Comparison of ENCODE assay signal across 14 cellular contexts in genomic region chr5:107652839-107653607, GRCh38. TPM values are rescaled to one million over a fixed set of nuclear protein-coding genes. Genes with fewer than 3 reads are reported as not detected.
DNase-seq lines count a peak whose midpoint lies in the region; ATAC-seq and TF ChIP-seq lines count a peak whose summit lies in the region.
"Had no signal": no experiment of that assay in that cellular context is flagged by ENCODE, and none has a peak within 500 bp of the region (broad histone marks: within the 10 kb centered on the region; RNA-seq: fewer than 3 reads in every experiment).

No MANE protein-coding gene starts in this region.

- ATAC-seq in gastroesophageal sphincter: no peak
- no peak for ATAC-seq in body of pancreas

- intact Hi-C loops in activated CD4-positive, alpha-beta T cell treated with anti-CD3 and anti-CD28 coated beads, Interleukin-2, amount 10 ng/mL, durations not matched to agents 24 days and 14 days (cut with micrococcal nuclease): no loop called here
- intact Hi-C loops in body of pancreas (cut with DNase I): no loop called here

- peak; percentile 12 for DNase-seq in NCI-H1092 treated with DMSO at 0.1 percent for 48 hours (lab: John Stamatoyannopoulos, UW)
- DNase-seq in NCI-H1092 (lab: John Stamatoyannopoulos, UW): no peak
- peak; percentile 48 for DNase-seq in NCI-H2029 (lab: John Stamatoyannopoulos, UW)
- DNase-seq in astrocyte of the hippocampus (ENCODE audit: low read depth, low spot score): peak; percentile 36
- DNase-seq in activated CD4-positive, alpha-beta T cell treated with anti-CD3 and anti-CD28 coated beads, Interleukin-2, amount 10 ng/mL, durations not matched to agents 24 days and 14 days: no peak
- no peak for DNase-seq in body of pancreas
- DNase-seq: cerebellar nuclear complex, Karpas-422 had no signal

- H3K36me3 ChIP-seq in neuron (ENCODE audit: insufficient read depth, low read length) (peaks cover 3% of the 10 kb centered on the region), gastroesophageal sphincter (no peaks in the 10 kb centered on the region), body of pancreas (replicated peaks in 1 of 2; ENCODE audit: insufficient read depth in 1 of 2, low read depth in 2 of 2) (no peaks in the 10 kb centered on the region)
- H3K36me3 ChIP-seq: SJSA1 had no signal

- no peaks in the 10 kb centered on the region for H3K4me1 Mint-ChIP-seq in activated CD4-positive, alpha-beta T cell treated with anti-CD3 and anti-CD28 coated beads, Interleukin-2, amount 10 ng/mL, durations not matched to agents 24 days and 14 days

- peaks cover 17% of the 10 kb centered on the region for H3K27me3 Mint-ChIP-seq in activated CD4-positive, alpha-beta T cell treated with anti-CD3 and anti-CD28 coated beads, Interleukin-2, amount 10 ng/mL, durations not matched to agents 24 days and 14 days

- H3K27ac ChIP-seq in gastroesophageal sphincter (no peak overlapping the region), body of pancreas (no peak overlapping the region)
- H3K27ac ChIP-seq: parathyroid adenoma, SJSA1 had no signal

- H3K27me3 ChIP-seq in neuron (ENCODE audit: insufficient read depth, low read length) (no peaks in the 10 kb centered on the region), gastroesophageal sphincter (no peaks in the 10 kb centered on the region), body of pancreas (no peaks in the 10 kb centered on the region)

- no peak overlapping the region for H3K4me3 Mint-ChIP-seq in activated CD4-positive, alpha-beta T cell treated with anti-CD3 and anti-CD28 coated beads, Interleukin-2, amount 10 ng/mL, durations not matched to agents 24 days and 14 days
- H3K4me3 Mint-ChIP-seq: activated naive CD8-positive, alpha-beta T cell; mesothelial cell of epicardium had no signal

- no peaks in the 10 kb centered on the region for H3K9me3 Mint-ChIP-seq in activated CD4-positive, alpha-beta T cell treated with anti-CD3 and anti-CD28 coated beads, Interleukin-2, amount 10 ng/mL, durations not matched to agents 24 days and 14 days
- H3K9me3 Mint-ChIP-seq: mesothelial cell of epicardium had no signal

- TF ChIP-seq CTCF in gastroesophageal sphincter (IDR thresholded peaks at IDR 0.05) (no peak), body of pancreas (IDR thresholded peaks at IDR 0.05) (no peak)

- no peak for TF ChIP-seq POLR2A in gastroesophageal sphincter (IDR thresholded peaks at IDR 0.05)
- TF ChIP-seq POLR2A in body of pancreas (IDR thresholded peaks at IDR 0.05): no peak

- WGBS in gastroesophageal sphincter (ENCODE audit: low coverage in 1 of 2), 2 donors: 52 to 73% methylated on average over 2 to 3 of the region's 4 CpGs
- WGBS in body of pancreas, 2 donors: 53 to 56% methylated on average over 4 of the region's 4 CpGs

- H3K27ac Mint-ChIP-seq in activated CD4-positive, alpha-beta T cell treated with anti-CD3 and anti-CD28 coated beads, Interleukin-2, amount 10 ng/mL, durations not matched to agents 24 days and 14 days: no peak overlapping the region
- H3K27ac Mint-ChIP-seq: activated naive CD8-positive, alpha-beta T cell; mesothelial cell of epicardium had no signal

- no peak overlapping the region for H2AFZ ChIP-seq in neuron (ENCODE audit: low read depth, low read length)
- H2AFZ ChIP-seq: parathyroid adenoma had no signal

- H3K4me1 ChIP-seq in neuron (ENCODE audit: insufficient read depth, low read length) (peaks cover 34% of the 10 kb centered on the region), gastroesophageal sphincter (no peaks in the 10 kb centered on the region), body of pancreas (no peaks in the 10 kb centered on the region)
- H3K4me1 ChIP-seq: parathyroid adenoma, SJSA1 had no signal

- peak overlapping the region; percentile 1 for H3K4me3 ChIP-seq in neuron (ENCODE audit: low read length)
- no peak overlapping the region for H3K4me3 ChIP-seq in gastroesophageal sphincter
- no peak overlapping the region for H3K4me3 ChIP-seq in body of pancreas
- H3K4me3 ChIP-seq: SJSA1 had no signal

- H3K36me3 Mint-ChIP-seq in activated CD4-positive, alpha-beta T cell treated with anti-CD3 and anti-CD28 coated beads, Interleukin-2, amount 10 ng/mL, durations not matched to agents 24 days and 14 days (ENCODE audit: low read depth): no peaks in the 10 kb centered on the region
- H3K36me3 Mint-ChIP-seq: activated naive CD8-positive, alpha-beta T cell; mesothelial cell of epicardium had no signal

- no peak for TF ChIP-seq EP300 in gastroesophageal sphincter (IDR thresholded peaks at IDR 0.05)

- no peaks in the 10 kb centered on the region for H3K9me3 ChIP-seq in neuron (ENCODE audit: low read length)
- H3K9me3 ChIP-seq in gastroesophageal sphincter: no peaks in the 10 kb centered on the region
- no peaks in the 10 kb centered on the region for H3K9me3 ChIP-seq in body of pancreas
- H3K9me3 ChIP-seq: SJSA1 had no signal

RNA-seq across cellular contexts. Expression of gene EFNA5, which starts 17.7 kb away (rescaled TPM):
- not detected in 2 replicates for total RNA-seq in activated CD4-positive, alpha-beta T cell treated with anti-CD3 and anti-CD28 coated beads, Interleukin-2, amount 10 ng/mL, durations not matched to agents 24 days and 14 days
- total RNA-seq in gastroesophageal sphincter: 1 to 10 TPM; 2.4 to 9.2 (median 3.9) TPM
- 1 to 10 TPM; 1.3 to 3.4 TPM for total RNA-seq in body of pancreas

Comparison
In these comparisons a context has a peak if more than half of its experiments do, and no peak if none do; other contexts are left out.
1. DNase-seq: peak in NCI-H1092 treated with DMSO at 0.1 percent for 48 hours (single experiment), NCI-H2029 (single experiment) and astrocyte of the hippocampus (single experiment); none in NCI-H1092 (single experiment), activated CD4-positive, alpha-beta T cell treated with anti-CD3 and anti-CD28 coated beads, Interleukin-2, amount 10 ng/mL, durations not matched to agents 24 days and 14 days (single experiment) and body of pancreas (0 of 4).